ENCODE assay signal across 8 cellular contexts in genomic region chr6:131061771-131062160, GRCh38. TPM values are rescaled to one million over a fixed set of nuclear protein-coding genes. Genes with fewer than 3 reads are reported as not detected.
A peak's percentile ranks its signal among the peaks of the same experiment; 100 is the strongest.
DNase-seq lines count a peak whose midpoint lies in the region; ATAC-seq, FAIRE-seq and TF ChIP-seq lines count a peak whose summit lies in the region.

No MANE protein-coding gene starts in this region.

- peak overlapping the region; percentile 66; the same call in 1 of the 2 replicates for H2AFZ ChIP-seq in K562 (ENCODE audit: low read depth, low read length)

- 11 to 16% methylated on average over 10 of the region's 10 CpGs for WGBS in heart right ventricle, 2 donors
- WGBS in K562 (ENCODE audit: insufficient coverage, low coverage, missing lambda C conversion rate): 10% methylated on average over 10 of the region's 10 CpGs

- H3K27ac ChIP-seq in heart right ventricle (peak overlapping the region; percentile 56 to 94 (median 90)), K562 (ENCODE audit: extremely low read depth, low read depth, low read length) (peak overlapping the region; percentile 64; the same call in 1 of the 3 replicates), vagina (peak overlapping the region; percentile 91)

- H4K20me1 ChIP-seq in K562 (replicated peaks; ENCODE audit: control insufficient read depth, insufficient read depth, low read length): no peaks in the 10 kb centered on the region

- no peaks in the 10 kb centered on the region for H3K36me3 ChIP-seq in heart right ventricle
- H3K36me3 ChIP-seq in K562 (ENCODE audit: control insufficient read depth, insufficient read depth, low read length): no peaks in the 10 kb centered on the region
- H3K36me3 ChIP-seq in vagina: no peaks in the 10 kb centered on the region

- no peak for TF ChIP-seq POLR2A in K562 (conservative IDR thresholded peaks at IDR 0.05)
- TF ChIP-seq POLR2A in vagina (IDR thresholded peaks at IDR 0.05): no peak

- POLR2A ChIA-PET in K562 (lab: Yijun Ruan, JAX): interaction anchor here (1.2 kb wide), 1 partner anchor 12 kb away, joined by 3 read pairs; no protein-coding TSS in a partner anchor

- no peak for FAIRE-seq in K562 (lab: Jason Lieb, UNC)

- no peak for TF ChIP-seq EP300 in K562 (IDR thresholded peaks at IDR 0.05; ENCODE audit: low read length)

- peaks cover 0 to 4% (median 0%) of the 10 kb centered on the region in 11 donors for H3K9me3 ChIP-seq in heart right ventricle
- H3K9me3 ChIP-seq in K562 (replicated peaks; ENCODE audit: control insufficient read depth, insufficient read depth, low read depth, low read length): no peaks in the 10 kb centered on the region
- no peaks in the 10 kb centered on the region for H3K9me3 ChIP-seq in vagina

- no peaks in the 10 kb centered on the region for H3K9me1 ChIP-seq in K562 (ENCODE audit: control insufficient read depth, insufficient read depth, low read length)

- peaks cover 46% of the 10 kb centered on the region for H3K79me2 ChIP-seq in K562 (ENCODE audit: control insufficient read depth, insufficient read depth, low read length)

- intact Hi-C loops in heart right ventricle (cut with DNase I): loop anchor here in 6 of 10 donors (2.0 to 10.0 kb wide), 9 partner anchors 45 to 174 kb away; no protein-coding TSS in a partner anchor
- intact Hi-C loops in left cardiac atrium (cut with DNase I): loop anchor here in 1 of 2 donors (5.0 kb wide), 1 partner anchor 174 kb away; no protein-coding TSS in a partner anchor
- intact Hi-C loops in K562 (cut with micrococcal nuclease): loop anchor here (2.0 to 5.0 kb wide), 2 partner anchors 56 to 67 kb away; no protein-coding TSS in a partner anchor
- intact Hi-C loops in vagina (cut with DNase I): loop anchor here (5.0 kb wide), 1 partner anchor 174 kb away; no protein-coding TSS in a partner anchor

- H3K4me1 ChIP-seq in heart right ventricle (peaks cover 0 to 36% (median 19%) of the 10 kb centered on the region in 9 donors), K562 (replicated peaks in 1 of 2; ENCODE audit: control insufficient read depth in 2 of 2, insufficient read depth in 2 of 2, low read length in 2 of 2) (peaks cover 3 to 16% of the 10 kb centered on the region in 2 experiments; a peak in 3 of 5 replicates), vagina (peaks cover 14% of the 10 kb centered on the region)

- peak overlapping the region; percentile 77 to 97 (median 91) for H3K4me3 ChIP-seq in heart right ventricle
- H3K4me3 ChIP-seq in K562: peak overlapping the region; percentile 62
- peak overlapping the region; percentile 77 to 99 for H3K4me3 ChIP-seq in vagina

- no TSS peak for BruUV-seq in K562 (replicated peaks; lab: Mats Ljungman, UMichigan)

- H3K27me3 ChIP-seq in heart right ventricle (no peaks in the 10 kb centered on the region), K562 (ENCODE audit: control insufficient read depth in 2 of 2, insufficient read depth in 2 of 2, low read length in 2 of 2) (no peaks in the 10 kb centered on the region), vagina (no peaks in the 10 kb centered on the region)

- TF ChIP-seq RAD21 in K562 (CRISPR knock-in tag; conservative IDR thresholded peaks at IDR 0.05 in 1 of 2, IDR thresholded peaks at IDR 0.05 in 1 of 2): no peak

- ATAC-seq in heart right ventricle (no peak), left cardiac atrium (no peak), K562 (no peak), HG02588 (IDR thresholded peaks at IDR 0.05; ENCODE audit: unreplicated experiment) (no peak)

- peak overlapping the region; percentile 80 for H3K4me2 ChIP-seq in K562 (ENCODE audit: insufficient read depth, low read length)

- CTCF ChIA-PET in K562 (lab: Yijun Ruan, JAX; ENCODE audit: low intra/inter-chr PET ratio): no interaction called here

- in situ Hi-C loops in K562 (cut with MboI): no loop called here

- TF ChIP-seq CTCF in heart right ventricle (IDR thresholded peaks at IDR 0.05): no peak
- TF ChIP-seq CTCF in K562 (IDR thresholded peaks at IDR 0.05 in 2 of 3, conservative IDR thresholded peaks at IDR 0.05 in 1 of 3; ENCODE audit: insufficient read depth in 2 of 3, low read depth in 1 of 3, low read length in 3 of 3): no peak
- no peak for TF ChIP-seq CTCF in vagina (IDR thresholded peaks at IDR 0.05)

- no peak for DNase-seq in heart right ventricle
- DNase-seq in left cardiac atrium: no peak
- DNase-seq in K562 (ENCODE audit: extremely low read depth in 1 of 4, low spot score in 3 of 4): no peak
- peak; percentile 35 for DNase-seq in medulla oblongata (ENCODE audit: extremely low spot score)
- DNase-seq in vagina (ENCODE audit: extremely low spot score in 2 of 2): no peak
- DNase-seq in NOMO-1 treated with dmso at 0.1 percent for 144 hours (lab: John Stamatoyannopoulos, UW; ENCODE audit: unreplicated experiment): no peak
- no peak for DNase-seq in DMS 273 treated with DMSO at 0.1 percent for 48 hours (lab: John Stamatoyannopoulos, UW)

- peak overlapping the region; percentile 56 to 91; a peak in 3 of 4 replicates for H3K9ac ChIP-seq in K562 (ENCODE audit: insufficient read depth in 1 of 2, low read depth in 2 of 2, low read length in 2 of 2)

TF ChIP-seq in K562, 482 proteins besides CTCF, POLR2A, EP300 and RAD21:
- TF ChIP-seq KDM5B (IDR thresholded peaks at IDR 0.05; ENCODE audit: insufficient replicate concordance, low read depth, low read length) (peak; percentile 11), BMI1 (IDR thresholded peaks at IDR 0.05; ENCODE audit: low read length) (no peak)

RNA-seq across cellular contexts. Expression of gene EPB41L2, which starts 1.3 kb away (rescaled TPM):
- total RNA-seq in heart right ventricle: 10 to 100 TPM; 46.1 to 98.6 (median 55.7) TPM
- 10 to 100 TPM; 18.0 to 54.8 TPM for polyA plus RNA-seq in heart right ventricle
- 100 to 1,000 TPM in 1 of 2 donors, 10 to 100 TPM in 1; 83.3 to 130 TPM for total RNA-seq in left cardiac atrium
- total RNA-seq in K562 (2011; cell fraction: chromatin; rRNA removed; ENCODE audit: low replicate concordance): 25.7 and 90.9 TPM in 2 replicates
- 7.8 and 13.9 TPM in 2 replicates for total RNA-seq in K562 (2011; cell fraction: nucleolus; rRNA removed)
- 39.1 and 61.2 TPM in 2 replicates for total RNA-seq in K562 (2011; cell fraction: nucleoplasm; rRNA removed)
- 23.9 and 25.8 TPM in 2 replicates for total RNA-seq in K562 (2014; rRNA removed)
- 26.5 and 35.5 TPM in 2 replicates for total RNA-seq in K562 (2014; rRNA removed; fragmentation: Illumina TruSeq; extraction: Trizol)
- 18.3 and 23.5 TPM in 2 replicates for total RNA-seq in K562 (2015; rRNA removed; fragmentation: Illumina TruSeq; extraction: Trizol)
- total RNA-seq in K562 (2021): 31.1 and 32.6 TPM in 2 replicates
- 20.5 and 20.9 TPM in 2 replicates for polyA plus RNA-seq in K562 (2011; rRNA removed)
- polyA plus RNA-seq in K562 (2011; cell fraction: cytosol; rRNA removed): 10.6 and 21.0 TPM in 2 replicates
- polyA plus RNA-seq in K562 (2011; cell fraction: nucleus; rRNA removed): 25.7 and 33.2 TPM in 2 replicates
- 24.5 and 40.7 TPM in 2 replicates for polyA plus RNA-seq in K562 (2012)
- 53.6 and 54.5 TPM in 2 replicates for polyA plus RNA-seq in K562 (2014; fragmentation: Illumina TruSeq; extraction: Trizol)
- 10 to 100 TPM in 1 of 2 experiments, 1 to 10 TPM in 1; 5.1 to 12.2 TPM for polyA plus RNA-seq in K562 (2014; fragmentation: Nextera tagmentation; extraction: Ambion mirVana)
- 22.7 and 25.0 TPM in 2 replicates for polyA plus RNA-seq in K562 (2014; rRNA removed)
- polyA minus RNA-seq in K562 (2011; rRNA and poly(A)+ RNA removed): 34.2 and 38.4 TPM in 2 replicates
- 15.0 and 19.6 TPM in 2 replicates for polyA minus RNA-seq in K562 (2011; cell fraction: cytosol; rRNA and poly(A)+ RNA removed)
- polyA minus RNA-seq in K562 (2011; cell fraction: nucleus; rRNA and poly(A)+ RNA removed): 22.5 and 41.9 TPM in 2 replicates
- 96.7 TPM for total RNA-seq in vagina
